ENCODE assay signal across 1 cellular context in the genomic region with DNA sequence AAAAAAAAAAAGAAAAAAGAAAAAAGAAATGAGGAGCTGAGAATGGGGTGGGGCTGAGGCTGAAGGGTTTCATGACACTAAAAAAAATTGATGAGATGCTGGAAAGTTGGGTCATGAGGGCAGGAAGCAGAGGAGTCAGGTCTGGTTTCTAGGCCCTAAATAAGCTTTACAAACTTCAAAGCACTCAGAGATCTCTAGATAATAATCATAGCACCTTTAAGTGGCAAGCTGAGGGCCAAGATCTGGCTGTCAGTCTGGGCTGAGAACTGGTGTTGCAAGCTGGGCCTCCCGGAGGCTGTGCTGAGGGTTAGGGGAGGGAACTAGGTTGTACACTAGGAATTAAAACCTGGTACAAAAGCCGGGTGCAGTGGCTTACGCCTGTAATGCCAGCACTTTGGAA.
A peak's percentile ranks its signal among the peaks of the same experiment; 100 is the strongest.
TF ChIP-seq lines count a peak whose summit lies in the region.

No MANE protein-coding gene starts in this region.

TF ChIP-seq in HepG2, 621 proteins besides CTCF, POLR2A, EP300 and RAD21:
- peak; percentile 39 for TF ChIP-seq POLR2G (IDR thresholded peaks at IDR 0.05; ENCODE audit: low read depth, low read length)
- TF ChIP-seq HNRNPL (IDR thresholded peaks at IDR 0.05; ENCODE audit: low read depth, low read length), result no peak
- TF ChIP-seq NONO (IDR thresholded peaks at IDR 0.05), result no peak
- TF ChIP-seq NONO (CRISPR knock-in tag; conservative IDR thresholded peaks at IDR 0.05), result 0 out of 2 replicates have a peak, but pooled peaks have one; percentile 9
- no peak for TF ChIP-seq ZNF788 (CRISPR knock-in tag; IDR thresholded peaks at IDR 0.05; ENCODE audit: borderline replicate concordance)
- TF ChIP-seq HIVEP1 (CRISPR knock-in tag; IDR thresholded peaks at IDR 0.05), result 0 out of 2 replicates have a peak, but pooled peaks have one; percentile 21
- no peak for TF ChIP-seq ZNF430 (CRISPR knock-in tag; IDR thresholded peaks at IDR 0.05)
